ENCODE assay signal across 1 cellular context in genomic region chr2:138059967-138060635, GRCh38.
TF ChIP-seq lines count a peak whose summit lies in the region.

No MANE protein-coding gene starts in this region.

TF ChIP-seq in A549, 52 proteins besides CTCF, POLR2A, EP300 and RAD21:
- TF ChIP-seq USF2 (IDR thresholded peaks at IDR 0.05) (no peak; the same call in 1 of the 2 replicates), HOXB13 (CRISPR knock-in tag; IDR thresholded peaks at IDR 0.05; ENCODE audit: low read depth) (no peak), CBX8 (IDR thresholded peaks at IDR 0.05) (no peak), FOXS1 (CRISPR knock-in tag; IDR thresholded peaks at IDR 0.05) (no peak), SMC3 (IDR thresholded peaks at IDR 0.05) (0 out of 3 replicates have a peak, but pooled peaks have one; percentile 41), GATA3 (IDR thresholded peaks at IDR 0.05; ENCODE audit: borderline replicate concordance) (peak; percentile 98), SREBF2 (IDR thresholded peaks at IDR 0.05) (no peak), ATOH8 (CRISPR knock-in tag; IDR thresholded peaks at IDR 0.05; ENCODE audit: low read depth) (no peak), PHF8 (IDR thresholded peaks at IDR 0.05; ENCODE audit: borderline replicate concordance, low read depth) (no peak), JUN (IDR thresholded peaks at IDR 0.05) (peak; percentile 88 to 92; a peak in 4 of 5 replicates), RNF2 (IDR thresholded peaks at IDR 0.05; ENCODE audit: borderline replicate concordance, low read depth) (no peak), NPAS2 (CRISPR knock-in tag; IDR thresholded peaks at IDR 0.05; ENCODE audit: borderline replicate concordance) (no peak), NFE2L2 (conservative IDR thresholded peaks at IDR 0.05; ENCODE audit: low read length) (no peak), HOXB5 (CRISPR knock-in tag; IDR thresholded peaks at IDR 0.05) (peak; percentile 98), ZC3H11A (IDR thresholded peaks at IDR 0.05) (no peak), EHMT2 (IDR thresholded peaks at IDR 0.05; ENCODE audit: low read depth) (no peak), POLR2AphosphoS2 (conservative IDR thresholded peaks at IDR 0.05; ENCODE audit: low read length) (no peak), CEBPB (IDR thresholded peaks at IDR 0.05) (peak; percentile 87 to 96), FOSL2 (IDR thresholded peaks at IDR 0.05) (peak; percentile 91), FOSL2 (CRISPR knock-in tag; IDR thresholded peaks at IDR 0.05) (peak; percentile 87), CHD4 (IDR thresholded peaks at IDR 0.05; ENCODE audit: borderline replicate concordance) (no peak), BCL3 (IDR thresholded peaks at IDR 0.05) (peak; percentile 94), MAZ (IDR thresholded peaks at IDR 0.05; ENCODE audit: borderline replicate concordance, low read depth, low read length) (no peak), MAFK (IDR thresholded peaks at IDR 0.05; ENCODE audit: partially characterized antibody) (no peak), HOXA7 (CRISPR knock-in tag; IDR thresholded peaks at IDR 0.05) (no peak), FOSB (CRISPR knock-in tag; IDR thresholded peaks at IDR 0.05) (no peak), REST (IDR thresholded peaks at IDR 0.05) (no peak), RFX5 (IDR thresholded peaks at IDR 0.05) (no peak), HDAC2 (IDR thresholded peaks at IDR 0.05) (no peak), ZNF302 (CRISPR knock-in tag; IDR thresholded peaks at IDR 0.05) (no peak), RCOR1 (IDR thresholded peaks at IDR 0.05; ENCODE audit: low read depth, low read length) (no peak), KDM5A (IDR thresholded peaks at IDR 0.05) (no peak), HEYL (CRISPR knock-in tag; IDR thresholded peaks at IDR 0.05) (no peak), MYC (IDR thresholded peaks at IDR 0.05; ENCODE audit: borderline replicate concordance, low read length) (no peak), TFCP2L1 (CRISPR knock-in tag; IDR thresholded peaks at IDR 0.05) (no peak), MAX (IDR thresholded peaks at IDR 0.05) (peak; percentile 72; the same call in 1 of the 2 replicates), RARB (CRISPR knock-in tag; IDR thresholded peaks at IDR 0.05) (no peak), CHD2 (IDR thresholded peaks at IDR 0.05; ENCODE audit: low read length, partially characterized antibody) (no peak), PBX3 (IDR thresholded peaks at IDR 0.05) (peak; percentile 79), JUNB (IDR thresholded peaks at IDR 0.05) (peak; percentile 98), E2F6 (IDR thresholded peaks at IDR 0.05; ENCODE audit: borderline replicate concordance, low read depth) (no peak), ZSCAN20 (CRISPR knock-in tag; IDR thresholded peaks at IDR 0.05) (no peak), CBX2 (IDR thresholded peaks at IDR 0.05; ENCODE audit: borderline replicate concordance, low read depth) (no peak), HMGXB4 (CRISPR knock-in tag; IDR thresholded peaks at IDR 0.05; ENCODE audit: borderline replicate concordance) (no peak), BHLHE40 (IDR thresholded peaks at IDR 0.05; ENCODE audit: low read depth, low read length) (no peak), ESRRA (IDR thresholded peaks at IDR 0.05; ENCODE audit: borderline replicate concordance, low read length) (no peak), NR3C1 (IDR thresholded peaks at IDR 0.05) (no peak)
